In the genomic region with DNA sequence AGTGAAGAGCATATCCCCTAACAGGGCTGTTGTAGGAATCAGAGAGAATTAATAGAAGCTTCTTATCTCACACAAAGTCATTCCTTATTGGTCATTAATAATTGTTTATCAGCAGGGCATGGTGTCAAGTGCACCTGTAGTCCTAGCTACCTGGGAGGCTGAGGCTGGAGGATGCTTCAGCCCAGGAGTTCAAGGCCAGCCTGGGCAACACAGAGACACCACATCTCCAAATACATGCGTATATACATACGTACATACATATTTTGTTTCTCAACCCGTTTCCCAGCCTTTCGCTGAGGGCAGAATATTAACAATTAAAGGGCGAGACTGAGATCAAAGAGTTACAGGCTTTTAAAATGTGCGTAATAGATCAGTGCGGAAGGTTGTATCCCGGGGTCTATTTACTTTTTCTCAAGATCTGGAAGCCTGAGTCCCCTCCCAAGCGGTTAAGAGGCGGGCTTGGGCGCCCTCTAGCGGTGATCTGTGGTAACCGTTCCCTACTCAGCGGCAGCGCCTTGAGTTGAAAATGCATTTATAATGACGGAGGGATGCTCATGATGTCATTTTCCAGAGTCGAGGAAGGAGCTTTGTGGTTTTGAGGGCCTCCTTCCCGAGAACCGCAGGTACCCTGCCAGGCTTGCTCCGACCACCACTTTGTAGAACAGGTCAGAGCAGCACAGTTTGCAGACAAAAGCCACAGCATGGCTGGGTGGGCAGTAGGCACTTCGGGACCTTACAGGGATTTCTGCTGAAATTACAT, we compare ENCODE assay signal across 8 cellular contexts.
DNase-seq lines count a peak whose midpoint lies in the region; ATAC-seq and TF ChIP-seq lines count a peak whose summit lies in the region.

No MANE protein-coding gene starts in this region.

- no peak overlapping the region for H3K27ac ChIP-seq in hepatocyte

- no peak overlapping the region; the same call in 1 of the 2 replicates for H3K4me3 ChIP-seq in AG10803 (ENCODE audit: low read length)
- H3K4me3 ChIP-seq in hepatocyte, result no peak overlapping the region

- no peak overlapping the region for H2AFZ ChIP-seq in hepatocyte

- TF ChIP-seq CTCF in AG10803 (conservative IDR thresholded peaks at IDR 0.05; ENCODE audit: low read length) (peak; percentile 91), hepatocyte (IDR thresholded peaks at IDR 0.05; ENCODE audit: poor library complexity) (peak; percentile 98)

- DNase-seq in AG10803 (ENCODE audit: low read depth) (peak; percentile 47), NCI-H1694 treated with DMSO at 0.1 percent for 48 hours (lab: John Stamatoyannopoulos, UW) (peak; percentile 73), T-helper 2 cell (peak; percentile 25 to 56 (median 43)), anterior cingulate cortex (lab: John Stamatoyannopoulos, UW) (peak in 56 of 58 donors; percentile 20 to 87 (median 60)), hepatocyte (ENCODE audit: low spot score) (peak; percentile 87), sciatic nerve (ENCODE audit: low spot score) (peak; percentile 87)

- intact Hi-C loops in sciatic nerve (cut with DNase I), result loop anchor here (1.0 to 5.0 kb wide), 2 partner anchors 18 to 223 kb away; no protein-coding TSS in a partner anchor

- no peaks in the 10 kb centered on the region for H4K20me1 ChIP-seq in hepatocyte (ENCODE audit: insufficient read depth, poor library complexity, severe bottlenecking)

- peaks cover 5% of the 10 kb centered on the region for H3K27me3 ChIP-seq in hepatocyte

- ATAC-seq in GM19468 (IDR thresholded peaks at IDR 0.05; ENCODE audit: extremely low read depth, unreplicated experiment) (peak; percentile 39), sciatic nerve (peak; percentile 74), HG03378 (IDR thresholded peaks at IDR 0.05; ENCODE audit: unreplicated experiment) (no peak)

- WGBS in hepatocyte (ENCODE audit: low lambda C conversion rate, missing lambda C conversion rate), result 10% methylated on average over 21 of the region's 21 CpGs

- no peaks in the 10 kb centered on the region for H3K36me3 ChIP-seq in hepatocyte (replicated peaks; ENCODE audit: insufficient read depth, low read depth)

- H3K9me2 ChIP-seq in hepatocyte (replicated peaks; ENCODE audit: insufficient read depth), result no peaks in the 10 kb centered on the region

- no peaks in the 10 kb centered on the region for H3K4me1 ChIP-seq in hepatocyte (ENCODE audit: insufficient read depth)

- H3K79me2 ChIP-seq in hepatocyte, result no peaks in the 10 kb centered on the region

- no peaks in the 10 kb centered on the region for H3K9me3 ChIP-seq in hepatocyte (ENCODE audit: low read depth)

- peak overlapping the region; percentile 67 for H3K4me2 ChIP-seq in hepatocyte
